ENCODE assay signal across 8 cellular contexts in the genomic region with DNA sequence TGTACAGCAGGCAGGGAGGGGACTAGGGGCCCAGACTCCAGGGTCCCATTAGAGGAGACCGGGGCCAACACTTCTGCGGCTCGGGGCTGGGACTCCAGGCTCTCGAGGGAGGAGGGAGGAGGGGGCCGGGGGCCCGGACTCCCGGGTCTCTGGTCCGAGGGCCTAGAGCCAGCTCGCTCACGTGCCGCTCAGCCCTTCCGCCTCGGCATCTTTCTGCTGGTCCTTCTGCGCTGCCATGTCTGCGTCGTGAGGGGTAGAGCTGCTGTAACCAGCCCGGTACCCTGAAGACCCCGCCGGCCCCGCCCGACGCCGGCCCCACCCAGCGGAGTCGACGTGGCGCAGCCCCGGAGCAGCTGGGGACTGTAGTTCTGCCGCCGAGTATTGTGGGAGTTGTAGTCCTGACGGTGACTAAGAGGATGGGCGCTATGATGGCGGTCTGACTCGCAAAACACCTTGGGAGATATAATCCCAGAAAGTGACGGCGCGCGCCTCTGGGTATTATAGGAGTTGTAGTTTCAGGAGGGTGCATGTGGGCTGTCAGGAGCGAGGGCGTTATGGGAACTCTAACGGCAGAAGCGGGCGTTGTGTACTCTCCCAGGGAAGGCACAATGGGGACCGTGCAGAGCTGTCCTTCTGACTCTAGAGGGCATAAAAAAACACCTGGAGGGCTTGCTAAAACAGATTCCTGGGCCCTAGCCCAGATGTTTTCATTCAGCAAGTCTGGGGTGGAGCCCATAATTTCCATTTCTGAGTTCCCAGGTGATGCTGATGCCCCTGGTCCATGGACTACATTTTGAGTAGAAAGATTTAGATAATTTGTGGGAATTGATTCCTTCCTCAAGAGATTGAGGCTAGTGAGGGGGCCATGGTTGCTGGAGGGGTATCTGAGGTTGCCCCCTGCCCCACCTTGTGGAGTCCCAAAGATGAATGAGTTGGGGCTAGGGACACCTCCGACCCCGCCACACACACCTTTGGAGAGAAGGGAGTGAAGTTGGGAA. TPM values are rescaled to one million over a fixed set of nuclear protein-coding genes. Genes with fewer than 3 reads are reported as not detected.
DNase-seq lines count a peak whose midpoint lies in the region; ATAC-seq and TF ChIP-seq lines count a peak whose summit lies in the region.

A gene with protein sequence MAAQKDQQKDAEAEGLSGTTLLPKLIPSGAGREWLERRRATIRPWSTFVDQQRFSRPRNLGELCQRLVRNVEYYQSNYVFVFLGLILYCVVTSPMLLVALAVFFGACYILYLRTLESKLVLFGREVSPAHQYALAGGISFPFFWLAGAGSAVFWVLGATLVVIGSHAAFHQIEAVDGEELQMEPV (minus strand): TSS at position 266 of the 998 bp plus-strand sequence. CDS start 29 bp downstream, at position 237.

- no peaks in the 10 kb centered on the region for H3K9me3 Mint-ChIP-seq in activated naive CD4-positive, alpha-beta T cell treated with anti-CD3 and anti-CD28 coated beads, Interleukin-2, amount 50 U/mL, for 72 hours

- H3K4me3 ChIP-seq in GM08714 (ENCODE audit: low read length) (peak within 1 kb of the TSS; percentile 76), osteoblast (ENCODE audit: insufficient read depth, low read length) (peak within 1 kb of the TSS; percentile 94), thoracic aorta (peak within 1 kb of the TSS; percentile 76)

- H3K4me2 ChIP-seq in osteoblast (ENCODE audit: insufficient read depth, low read length): peak within 1 kb of the TSS; percentile 89

- peak within 1 kb of the TSS; percentile 94 for H3K27ac ChIP-seq in osteoblast (ENCODE audit: low read depth, low read length)
- peak within 1 kb of the TSS; percentile 76 to 83 for H3K27ac ChIP-seq in thoracic aorta

- H4K20me1 ChIP-seq in osteoblast (ENCODE audit: insufficient read depth, low read length): peaks cover 15% of the 10 kb centered on the region

- H3K27ac Mint-ChIP-seq in activated naive CD4-positive, alpha-beta T cell treated with anti-CD3 and anti-CD28 coated beads, Interleukin-2, amount 50 U/mL, for 72 hours: peak within 1 kb of the TSS; percentile 83 to 94

- H3K36me3 ChIP-seq in osteoblast (ENCODE audit: insufficient read depth, low read length) (peaks cover 14% of the 10 kb centered on the region), thoracic aorta (peaks cover 8% of the 10 kb centered on the region)

- H3K9me3 ChIP-seq in osteoblast (ENCODE audit: low read depth, low read length): no peaks in the 10 kb centered on the region
- no peaks in the 10 kb centered on the region for H3K9me3 ChIP-seq in thoracic aorta

- DNase-seq in NCI-H1092 treated with DMSO at 0.1 percent for 48 hours (lab: John Stamatoyannopoulos, UW): peak; percentile 87
- peak; percentile 46 for DNase-seq in SKM-1 (lab: John Stamatoyannopoulos, UW; ENCODE audit: unreplicated experiment)
- DNase-seq in activated naive CD4-positive, alpha-beta T cell treated with anti-CD3 and anti-CD28 coated beads, Interleukin-2, amount 50 U/mL, for 72 hours (ENCODE audit: low spot score in 2 of 2): peak; percentile 85 to 86
- peak; percentile 90 for DNase-seq in glomerular visceral epithelial cell (ENCODE audit: extremely low spot score)
- DNase-seq in osteoblast (ENCODE audit: insufficient read length, low spot score, missing footprints): peak; percentile 99
- DNase-seq in thoracic aorta (ENCODE audit: low spot score): peak; percentile 74

- ATAC-seq in HG02571 (IDR thresholded peaks at IDR 0.05; ENCODE audit: unreplicated experiment): peak; percentile 84
- peak; percentile 90 to 94 for ATAC-seq in activated naive CD4-positive, alpha-beta T cell treated with anti-CD3 and anti-CD28 coated beads, Interleukin-2, amount 50 U/mL, for 72 hours
- ATAC-seq in thoracic aorta (ENCODE audit: insufficient number of reproducible peaks, low FRiP score, low read depth): peak; percentile 72

- peaks cover 7% of the 10 kb centered on the region for H3K79me2 ChIP-seq in osteoblast (ENCODE audit: insufficient read depth, low read length)

- no peaks in the 10 kb centered on the region for H3K36me3 Mint-ChIP-seq in activated naive CD4-positive, alpha-beta T cell treated with anti-CD3 and anti-CD28 coated beads, Interleukin-2, amount 50 U/mL, for 72 hours

- H3K4me1 ChIP-seq in osteoblast (ENCODE audit: insufficient read depth, low read length) (peaks cover 9% of the 10 kb centered on the region), thoracic aorta (ENCODE audit: control insufficient read depth in 1 of 2, low read depth in 2 of 2) (peaks cover 7 to 17% of the 10 kb centered on the region in 2 donors)

- H2AFZ ChIP-seq in osteoblast (ENCODE audit: low read length): peak within 1 kb of the TSS; percentile 93

- H3K27me3 ChIP-seq in osteoblast (ENCODE audit: insufficient read depth, low read length) (no peaks in the 10 kb centered on the region), thoracic aorta (replicated peaks; ENCODE audit: insufficient read depth) (no peaks in the 10 kb centered on the region)

- no peak for TF ChIP-seq CTCF in osteoblast (IDR thresholded peaks at IDR 0.05; ENCODE audit: extremely low read depth, low read depth, low read length)
- no peak for TF ChIP-seq CTCF in thoracic aorta (IDR thresholded peaks at IDR 0.05)

RNA-seq across cellular contexts. Expression of the gene that starts here (rescaled TPM):
- total RNA-seq in activated naive CD4-positive, alpha-beta T cell treated with anti-CD3 and anti-CD28 coated beads, Interleukin-2, amount 50 U/mL, for 72 hours: 10 to 100 TPM; 39.8 to 46.0 TPM
- total RNA-seq in osteoblast: 95.2 and 117 TPM in 2 replicates
- total RNA-seq in thoracic aorta: 100 to 1,000 TPM; 130 to 332 TPM

Comparison
In these comparisons a context has a peak if more than half of its experiments do, and no peak if none do; other contexts are left out.
1. Peak in every context shown above with its lines: DNase-seq, ATAC-seq, H3K4me3 ChIP-seq and H3K27ac ChIP-seq.
2. DNase-seq: peak in every context shown above with its lines; median percentile 99 in osteoblast; 90 in glomerular visceral epithelial cell; 87 in NCI-H1092 treated with DMSO at 0.1 percent for 48 hours; 86 in activated naive CD4-positive, alpha-beta T cell treated with anti-CD3 and anti-CD28 coated beads, Interleukin-2, amount 50 U/mL, for 72 hours; 74 in thoracic aorta; 46 in SKM-1.